In the genomic region with DNA sequence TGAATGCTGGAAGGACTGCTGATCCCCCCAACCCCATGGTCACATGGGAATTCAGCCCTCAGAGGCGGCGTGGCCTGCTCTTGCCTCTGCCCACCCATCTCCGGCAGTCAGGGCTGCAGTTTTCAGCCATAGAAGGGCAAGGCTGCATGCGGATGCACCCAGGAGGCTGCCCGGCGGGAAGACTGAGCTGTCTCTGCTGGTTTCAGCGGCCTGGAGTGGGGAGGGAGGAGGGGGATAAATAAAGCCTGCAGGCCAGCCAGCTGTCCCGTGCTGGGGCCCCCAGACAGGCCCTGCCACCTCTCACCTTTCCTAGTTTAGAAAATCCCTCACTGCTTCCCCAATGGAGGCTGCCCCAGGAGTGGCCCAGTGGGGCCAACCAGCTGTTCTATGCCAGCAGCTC, we compare ENCODE assay signal across 13 cellular contexts. TPM values are rescaled to one million over a fixed set of nuclear protein-coding genes. Genes with fewer than 3 reads are reported as not detected.
DNase-seq lines count a peak whose midpoint lies in the region; ATAC-seq and TF ChIP-seq lines count a peak whose summit lies in the region.
"Had no signal": no experiment of that assay in that cellular context is flagged by ENCODE, and none has a peak within 500 bp of the region (broad histone marks: within the 10 kb centered on the region; RNA-seq: fewer than 3 reads in every experiment).

No MANE protein-coding gene starts in this region.

- H3K9ac ChIP-seq in Loucy (ENCODE audit: low read depth, low read length, poor library complexity, severe bottlenecking): no peak overlapping the region

- TF ChIP-seq EP300 in stomach (IDR thresholded peaks at IDR 0.05): no peak

- peak overlapping the region; percentile 4 for H3K4me2 ChIP-seq in Loucy (ENCODE audit: low read depth, low read length, poor library complexity, severe bottlenecking)

- ATAC-seq in lower lobe of right lung: no peak
- no peak for ATAC-seq in GM21526 (IDR thresholded peaks at IDR 0.05; ENCODE audit: low FRiP score, unreplicated experiment)
- ATAC-seq in HG03175 (IDR thresholded peaks at IDR 0.05; ENCODE audit: unreplicated experiment): no peak
- ATAC-seq: CD8-positive, alpha-beta T cell; SK-N-SH treated with all-trans-retinoic acid at 6 μM for 48 hours; stimulated activated naive CD8-positive, alpha-beta T cell treated with anti-CD3 and anti-CD28 coated beads, Interleukin-15, Interleukin-2, amounts not matched to agents 100 U/mL and 50 U/mL, for 24 hours had no signal

- no peak for DNase-seq in lower lobe of right lung
- no peak for DNase-seq in stomach
- DNase-seq in kidney tubule cell (ENCODE audit: low spot score): no peak
- DNase-seq: activated CD4-positive, CD25-positive, alpha-beta regulatory T cell treated with anti-CD3 and anti-CD28 coated beads, Interleukin-2, amount 50 U/mL, for 72 hours; CD8-positive, alpha-beta T cell; stimulated activated CD4-positive, alpha-beta T cell treated with anti-CD3 and anti-CD28 coated beads, Interleukin-4, amount 100 ng/mL, for 1 hour; stimulated activated naive CD8-positive, alpha-beta T cell treated with anti-CD3 and anti-CD28 coated beads, Interleukin-15, Interleukin-2, amounts not matched to agents 100 U/mL and 50 U/mL, for 24 hours had no signal

- H3K4me3 ChIP-seq in Loucy (ENCODE audit: low read length, poor library complexity, severe bottlenecking) (no peak overlapping the region), lower lobe of right lung (no peak overlapping the region), stomach (peak overlapping the region in 1 of 4 donors; percentile 9)

- H3K9me2 ChIP-seq in Loucy (replicated peaks; ENCODE audit: low read depth, low read length): no peaks in the 10 kb centered on the region

- intact Hi-C loops in lower lobe of right lung (cut with DNase I): no loop called here
- intact Hi-C loops in stomach (cut with DNase I; ENCODE audit: low total_unique reads): no loop called here

- H3K4me1 ChIP-seq in Loucy (ENCODE audit: insufficient read depth, low read length, poor library complexity, severe bottlenecking): peaks cover 33% of the 10 kb centered on the region
- H3K4me1 ChIP-seq in lower lobe of right lung: peaks cover 19% of the 10 kb centered on the region
- peaks cover 17 to 65% (median 50%) of the 10 kb centered on the region in 4 donors for H3K4me1 ChIP-seq in stomach

- H4K20me1 ChIP-seq in Loucy (ENCODE audit: insufficient read depth, low read length, poor library complexity, severe bottlenecking): peaks cover 4% of the 10 kb centered on the region

- no peak overlapping the region for H2AFZ ChIP-seq in Loucy (ENCODE audit: low read length)

- no peaks in the 10 kb centered on the region for H3K9me3 ChIP-seq in Loucy (ENCODE audit: insufficient read depth, low read depth, low read length)
- no peaks in the 10 kb centered on the region for H3K9me3 ChIP-seq in lower lobe of right lung
- H3K9me3 ChIP-seq in stomach: no peaks in the 10 kb centered on the region

- TF ChIP-seq POLR2A in stomach (IDR thresholded peaks at IDR 0.05): no peak

- 0 out of 2 replicates have a peak, but pooled peaks cover 5% of the 10 kb centered on the region for H3K36me3 ChIP-seq in Loucy (ENCODE audit: insufficient read depth, low read length)
- H3K36me3 ChIP-seq in lower lobe of right lung: peaks cover 32% of the 10 kb centered on the region
- H3K36me3 ChIP-seq in stomach: peaks cover 18 to 41% (median 40%) of the 10 kb centered on the region in 4 donors

- H3K79me2 ChIP-seq in Loucy (ENCODE audit: insufficient read depth, low read length): peaks cover 31% of the 10 kb centered on the region

- H3F3A ChIP-seq in Loucy (ENCODE audit: low read depth): no peaks in the 10 kb centered on the region

- H3K27ac ChIP-seq in angular gyrus (ENCODE audit: low read depth, low read length) (peak overlapping the region; percentile 49), lower lobe of right lung (peak overlapping the region; percentile 18), stomach (peak overlapping the region; percentile 55 to 96 (median 73))

- H3K27me3 ChIP-seq in Loucy (ENCODE audit: insufficient read depth, low read length, poor library complexity, severe bottlenecking): no peaks in the 10 kb centered on the region
- H3K27me3 ChIP-seq in lower lobe of right lung (ENCODE audit: low read depth): no peaks in the 10 kb centered on the region
- no peaks in the 10 kb centered on the region for H3K27me3 ChIP-seq in stomach

- no peak for TF ChIP-seq CTCF in Loucy (conservative IDR thresholded peaks at IDR 0.05; ENCODE audit: low read length)
- TF ChIP-seq CTCF in lower lobe of right lung (IDR thresholded peaks at IDR 0.05): no peak
- TF ChIP-seq CTCF in stomach (IDR thresholded peaks at IDR 0.05): no peak

- WGBS in stomach, 5 donors: 38 to 75% (median 46%) methylated on average over 4 to 8 of the region's 8 CpGs

RNA-seq across cellular contexts. Expression of a gene that starts 4.8 kb away (rescaled TPM):
- total RNA-seq in lower lobe of right lung (32.2 TPM), stomach (100 to 1,000 TPM in 3 of 5 donors, 10 to 100 TPM in 2; 31.4 to 155 (median 112) TPM)
- polyA plus RNA-seq in stomach: 10 to 100 TPM; 17.7 to 55.1 (median 35.6) TPM

RNA-seq across cellular contexts. Expression of a gene that starts 42.5 kb away (rescaled TPM):
- total RNA-seq in lower lobe of right lung (1.2 TPM), stomach (not detected)
- 1 to 10 TPM in 1 of 3 donors, under 1 TPM in 2; 0.18 to 1.2 (median 0.31) TPM for polyA plus RNA-seq in stomach
- total RNA-seq: activated T-helper 2 cell treated with anti-CD3 and anti-CD28 coated beads, Interferon-gamma antibody, Interleukin-2, Interleukin-4, amounts not matched to agents 10 μg/mL and 5 μg/mL and 100 μg/mL, durations not matched to agents 14 hours and 24 hours and 36 hours had no signal

RNA-seq across cellular contexts. Expression of a gene that starts 42.6 kb away (rescaled TPM):
- total RNA-seq in lower lobe of right lung (60.3 TPM), stomach (100 to 1,000 TPM in 2 of 5 donors, 10 to 100 TPM in 3; 41.5 to 145 (median 74.5) TPM)
- 100 to 1,000 TPM; 139 to 149 (median 146) TPM for polyA plus RNA-seq in stomach

Comparison
In these comparisons a context has a peak if more than half of its experiments do, and no peak if none do; other contexts are left out.
1. H3K27ac ChIP-seq: peak in every context shown above with its lines; median percentile 73 in stomach; 49 in angular gyrus; 18 in lower lobe of right lung.